In genomic region chr4:62159306-62159705, GRCh38 we compare ENCODE assay signal across 30 cellular contexts.
"Had no signal": no experiment of that assay in that cellular context is flagged by ENCODE, and none has a peak within 500 bp of the region (broad histone marks: within the 10 kb centered on the region; RNA-seq: fewer than 3 reads in every experiment).

No MANE protein-coding gene starts in this region.

- DNase-seq: activated CD4-positive, alpha-beta memory T cell treated with anti-CD3 and anti-CD28 coated beads, Interleukin-2, amount 10 ng/mL, durations not matched to agents 7 days and 5 days; activated CD4-positive, alpha-beta T cell treated with anti-CD3 and anti-CD28 coated beads for 1 hour; activated CD4-positive, alpha-beta T cell treated with anti-CD3 and anti-CD28 coated beads for 36 hours; activated CD4-positive, alpha-beta T cell treated with anti-CD3 and anti-CD28 coated beads for 48 hours; activated CD4-positive, alpha-beta T cell treated with anti-CD3 and anti-CD28 coated beads, Interleukin-2, amount 10 ng/mL, durations not matched to agents 7 days and 5 days; activated CD4-positive, alpha-beta T cell treated with anti-CD3 and anti-CD28 coated beads, Interleukin-2, amount 50 U/mL, for 48 hours; activated CD4-positive, CD25-positive, alpha-beta regulatory T cell; activated CD8-positive, alpha-beta memory T cell treated with anti-CD3 and anti-CD28 coated beads for 24 hours; activated CD8-positive, alpha-beta memory T cell treated with anti-CD3 and anti-CD28 coated beads, Interleukin-2, amount 10 ng/mL, durations not matched to agents 7 days and 5 days; activated CD8-positive, alpha-beta memory T cell treated with anti-CD3 and anti-CD28 coated beads, Interleukin-2, amount 50 U/mL, for 48 hours; activated CD8-positive, alpha-beta T cell treated with anti-CD3 and anti-CD28 coated beads, Interleukin-2, amount 10 ng/mL, durations not matched to agents 7 days and 5 days; activated effector memory CD4-positive, alpha-beta T cell treated with Interleukin-2 at 50 U/mL for 16 hours; activated gamma-delta T cell; activated naive CD4-positive, alpha-beta T cell treated with anti-CD3 and anti-CD28 coated beads, Interleukin-2, amount 10 ng/mL, durations not matched to agents 7 days and 5 days; activated naive CD4-positive, alpha-beta T cell treated with Interleukin-2 at 50 U/mL for 16 hours; activated naive CD8-positive, alpha-beta T cell treated with anti-CD3 and anti-CD28 coated beads, Interleukin-2, amount 10 ng/mL, durations not matched to agents 7 days and 5 days; activated naive CD8-positive, alpha-beta T cell treated with anti-CD3 and anti-CD28 coated beads, Interleukin-2, amount 50 U/mL, for 24 hours; activated T-cell treated with anti-CD3 and anti-CD28 coated beads, Interleukin-2, amount 50 U/mL, for 24 hours; activated T-cell treated with anti-CD3 and anti-CD28 coated beads, Interleukin-2, amount 50 U/mL, for 48 hours; amygdala; anterior cingulate cortex; central memory CD4-positive, alpha-beta T cell; T-helper 1 cell; T-helper 2 cell; T-helper 9 cell; WERI-Rb-1 had no signal

- H3K36me3 ChIP-seq: ascending aorta, cardiac muscle cell, WERI-Rb-1 had no signal

- H3K4me3 ChIP-seq: ascending aorta, cardiac muscle cell had no signal

- H3K4me1 ChIP-seq: ascending aorta had no signal

- H3K27ac ChIP-seq: ascending aorta, cardiac muscle cell, WERI-Rb-1 had no signal

- H3K9me3 ChIP-seq: ascending aorta had no signal

- H3K27me3 ChIP-seq: ascending aorta, cardiac muscle cell had no signal

- ATAC-seq: activated CD4-positive, alpha-beta T cell treated with anti-CD3 and anti-CD28 coated beads for 36 hours; activated CD4-positive, CD25-positive, alpha-beta regulatory T cell treated with anti-CD3 and anti-CD28 coated beads, Interleukin-2, amount 50 U/mL, for 24 hours; activated CD8-positive, alpha-beta memory T cell treated with anti-CD3 and anti-CD28 coated beads, Interleukin-2, amount 10 ng/mL, durations not matched to agents 7 days and 5 days; activated CD8-positive, alpha-beta T cell treated with anti-CD3 and anti-CD28 coated beads, Interleukin-2, amount 10 ng/mL, durations not matched to agents 7 days and 5 days; activated naive CD8-positive, alpha-beta T cell treated with anti-CD3 and anti-CD28 coated beads, Interleukin-2, amount 50 U/mL, for 24 hours; WTC11 had no signal
